In genomic region chr15:76200083-76200465, GRCh38 we compare ENCODE assay signal across 18 cellular contexts.
"Had no signal": no experiment of that assay in that cellular context is flagged by ENCODE, and none has a peak within 500 bp of the region (broad histone marks: within the 10 kb centered on the region; RNA-seq: fewer than 3 reads in every experiment).

No MANE protein-coding gene starts in this region.

- H3K27ac ChIP-seq: breast epithelium, ovary, spleen, tibial nerve, vagina had no signal

- H3K27me3 Mint-ChIP-seq: activated CD4-positive, alpha-beta memory T cell treated with anti-CD3 and anti-CD28 coated beads for 36 hours; activated CD8-positive, alpha-beta memory T cell treated with anti-CD3 and anti-CD28 coated beads, Interleukin-2, amount 10 ng/mL, durations not matched to agents 7 days and 5 days; activated T-helper 17 cell treated with anti-CD3 and anti-CD28 coated beads, Interleukin-2, amount 50 U/mL, for 72 hours; memory B cell had no signal

- H3K4me3 Mint-ChIP-seq: activated CD4-positive, alpha-beta memory T cell treated with anti-CD3 and anti-CD28 coated beads for 36 hours; activated CD8-positive, alpha-beta memory T cell treated with anti-CD3 and anti-CD28 coated beads, Interleukin-2, amount 10 ng/mL, durations not matched to agents 7 days and 5 days; activated naive CD4-positive, alpha-beta T cell treated with anti-CD3 and anti-CD28 coated beads for 36 hours; activated T-helper 17 cell treated with anti-CD3 and anti-CD28 coated beads, Interleukin-2, amount 50 U/mL, for 72 hours; memory B cell; naive B cell; neural crest cell had no signal

- ATAC-seq: activated CD8-positive, alpha-beta memory T cell treated with anti-CD3 and anti-CD28 coated beads, Interleukin-2, amount 10 ng/mL, durations not matched to agents 7 days and 5 days; activated T-helper 17 cell treated with anti-CD3 and anti-CD28 coated beads, Interleukin-2, amount 50 U/mL, for 72 hours; mucosa of descending colon had no signal

- DNase-seq: activated CD4-positive, alpha-beta memory T cell treated with anti-CD3 and anti-CD28 coated beads for 36 hours; activated CD8-positive, alpha-beta memory T cell treated with anti-CD3 and anti-CD28 coated beads, Interleukin-2, amount 10 ng/mL, durations not matched to agents 7 days and 5 days; activated naive CD4-positive, alpha-beta T cell treated with anti-CD3 and anti-CD28 coated beads for 36 hours; activated T-cell treated with anti-CD3 and anti-CD28 coated beads, Interleukin-2, amount 50 U/mL, for 1 hour; cerebellar nuclear complex; effector CD4-positive, alpha-beta T cell; heart right ventricle; mucosa of descending colon; naive B cell; ovary; spleen; stimulated activated naive CD4-positive, alpha-beta T cell had no signal

- H3K36me3 Mint-ChIP-seq: activated CD4-positive, alpha-beta memory T cell treated with anti-CD3 and anti-CD28 coated beads for 36 hours; activated CD8-positive, alpha-beta memory T cell treated with anti-CD3 and anti-CD28 coated beads, Interleukin-2, amount 10 ng/mL, durations not matched to agents 7 days and 5 days; memory B cell; naive B cell had no signal

- H3K27me3 ChIP-seq: breast epithelium, heart right ventricle, ovary, spleen, tibial nerve, vagina had no signal

- H3K27ac Mint-ChIP-seq: activated CD4-positive, alpha-beta memory T cell treated with anti-CD3 and anti-CD28 coated beads for 36 hours; activated CD8-positive, alpha-beta memory T cell treated with anti-CD3 and anti-CD28 coated beads, Interleukin-2, amount 10 ng/mL, durations not matched to agents 7 days and 5 days; activated naive CD4-positive, alpha-beta T cell treated with anti-CD3 and anti-CD28 coated beads for 36 hours; activated T-helper 17 cell treated with anti-CD3 and anti-CD28 coated beads, Interleukin-2, amount 50 U/mL, for 72 hours; memory B cell had no signal

- H3K36me3 ChIP-seq: breast epithelium, heart right ventricle, ovary, vagina had no signal

- H3K4me3 ChIP-seq: breast epithelium, heart right ventricle, mucosa of descending colon, ovary, spleen, tibial nerve, vagina had no signal

- H3K9me3 Mint-ChIP-seq: activated CD4-positive, alpha-beta memory T cell treated with anti-CD3 and anti-CD28 coated beads for 36 hours; activated naive CD4-positive, alpha-beta T cell treated with anti-CD3 and anti-CD28 coated beads for 36 hours; activated T-helper 17 cell treated with anti-CD3 and anti-CD28 coated beads, Interleukin-2, amount 50 U/mL, for 72 hours; memory B cell; naive B cell; neural crest cell had no signal

- H3K4me1 Mint-ChIP-seq: activated CD8-positive, alpha-beta memory T cell treated with anti-CD3 and anti-CD28 coated beads, Interleukin-2, amount 10 ng/mL, durations not matched to agents 7 days and 5 days; activated T-helper 17 cell treated with anti-CD3 and anti-CD28 coated beads, Interleukin-2, amount 50 U/mL, for 72 hours; memory B cell had no signal

- H3K9me3 ChIP-seq: breast epithelium, heart right ventricle, mucosa of descending colon, ovary, spleen, tibial nerve, vagina had no signal
